In the genomic region with DNA sequence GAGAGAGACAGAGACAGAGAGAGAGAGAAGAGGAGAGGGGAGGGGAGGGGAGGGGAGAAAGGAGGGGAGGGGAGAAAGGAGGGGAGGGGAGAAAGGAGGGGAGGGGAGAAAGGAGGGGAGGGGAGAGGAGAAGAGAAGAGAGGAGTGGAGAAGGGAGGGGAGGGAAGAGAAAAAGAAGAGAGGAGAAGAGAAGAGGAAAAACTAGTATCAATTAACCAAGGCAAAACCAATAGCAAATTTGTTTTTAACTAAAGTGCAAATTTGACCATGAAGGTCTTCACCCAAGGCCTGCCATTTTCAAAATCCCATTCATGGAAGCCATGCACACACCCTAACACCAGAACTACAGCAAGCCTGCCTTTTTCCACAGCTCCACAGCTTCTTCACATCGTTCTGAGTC, we compare ENCODE assay signal across 30 cellular contexts. TPM values are rescaled to one million over a fixed set of nuclear protein-coding genes. Genes with fewer than 3 reads are reported as not detected.
"Had no signal": no experiment of that assay in that cellular context is flagged by ENCODE, and none has a peak within 500 bp of the region (broad histone marks: within the 10 kb centered on the region; RNA-seq: fewer than 3 reads in every experiment).

No MANE protein-coding gene starts in this region.

- H3K4me3 ChIP-seq: colonic mucosa, coronary artery, esophagus muscularis mucosa, esophagus squamous epithelium, gastrocnemius medialis, gastroesophageal sphincter, heart left ventricle, heart right ventricle had no signal

- H3K36me3 ChIP-seq: colonic mucosa, esophagus muscularis mucosa, esophagus squamous epithelium, gastrocnemius medialis, gastroesophageal sphincter, heart left ventricle, heart right ventricle had no signal

- DNase-seq: colonic mucosa; cortex of kidney; dermis blood vessel endothelial cell; dorsolateral prefrontal cortex; effector CD4-positive, alpha-beta T cell; effector CD8-positive, alpha-beta T cell; effector memory CD4-positive, alpha-beta T cell; effector memory CD8-positive, alpha-beta T cell; endodermal cell; erythroblast; esophagus squamous epithelium; foreskin fibroblast; foreskin keratinocyte; foreskin melanocyte; gastrocnemius medialis; glutamatergic neuron; head of caudate nucleus; heart left ventricle; heart right ventricle had no signal

- FAIRE-seq: colon, endometrium, endothelial cell of umbilical vein, frontal cortex had no signal

- ATAC-seq: effector memory CD8-positive, alpha-beta T cell; esophagus mucosa; foreskin keratinocyte; gastrocnemius medialis; gastroesophageal sphincter; heart left ventricle; heart right ventricle had no signal

- H3K27me3 ChIP-seq: colonic mucosa, esophagus muscularis mucosa, foreskin keratinocyte, gastrocnemius medialis, gastroesophageal sphincter had no signal

- H3K9me3 ChIP-seq: colonic mucosa, esophagus muscularis mucosa, esophagus squamous epithelium, gastrocnemius medialis, gastroesophageal sphincter had no signal

- H3K27ac ChIP-seq: colonic mucosa, coronary artery, epithelial cell of prostate, esophagus muscularis mucosa, esophagus squamous epithelium, foreskin keratinocyte, gastrocnemius medialis, gastroesophageal sphincter, heart left ventricle, heart right ventricle had no signal

- H3K4me1 ChIP-seq: colonic mucosa, esophagus squamous epithelium, foreskin keratinocyte, gastrocnemius medialis, heart left ventricle, heart right ventricle had no signal

RNA-seq across cellular contexts. Expression of gene GRIN2A, which starts 16.6 kb away (rescaled TPM):
- total RNA-seq: dermis blood vessel endothelial cell, dermis microvascular lymphatic vessel endothelial cell, endothelial cell of umbilical vein, epithelial cell of proximal tubule, esophagus mucosa, foreskin keratinocyte had no signal
- polyA plus RNA-seq: endothelial cell of umbilical vein, foreskin keratinocyte had no signal
